8 cellular contexts compared by ENCODE assay signal in the genomic region with DNA sequence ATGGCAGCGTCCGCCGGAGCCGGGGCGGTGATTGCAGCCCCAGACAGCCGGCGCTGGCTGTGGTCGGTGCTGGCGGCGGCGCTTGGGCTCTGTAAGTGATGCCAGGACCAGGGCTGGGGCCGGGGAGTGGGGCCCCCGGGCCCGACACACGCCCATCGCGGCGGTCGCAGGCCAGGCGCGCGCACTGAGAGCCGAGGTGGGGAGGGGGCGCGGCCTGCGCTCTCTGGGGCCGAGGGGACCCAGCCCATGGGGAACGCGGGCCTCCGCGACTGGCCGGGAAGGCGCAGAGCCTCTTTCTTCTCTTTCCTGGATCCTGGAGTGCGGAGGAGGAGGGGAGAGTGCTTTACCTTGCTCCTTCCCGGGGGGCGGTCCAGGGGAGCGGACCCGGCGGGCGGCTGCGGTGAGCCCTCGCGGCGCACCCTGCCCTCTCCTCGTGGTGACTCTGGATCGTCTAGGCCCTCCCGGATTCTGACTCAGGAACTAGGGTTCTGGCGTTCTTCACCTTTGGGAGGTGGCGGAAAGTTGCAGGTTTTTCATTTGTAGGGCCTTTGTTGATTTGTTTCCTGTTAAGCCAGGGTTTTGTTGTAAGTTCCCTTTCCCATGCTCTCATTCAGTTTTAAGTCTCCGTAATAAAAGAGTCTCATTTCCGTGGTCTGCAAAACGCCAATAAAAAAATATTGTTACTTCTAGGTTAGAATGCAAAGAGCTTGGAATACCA. TPM values are rescaled to one million over a fixed set of nuclear protein-coding genes. Genes with fewer than 3 reads are reported as not detected.
A peak's percentile ranks its signal among the peaks of the same experiment; 100 is the strongest.
DNase-seq lines count a peak whose midpoint lies in the region; ATAC-seq and TF ChIP-seq lines count a peak whose summit lies in the region.

No MANE protein-coding gene starts in this region.

- peak; percentile 49 for DNase-seq in COR-L47 (lab: John Stamatoyannopoulos, UW)
- DNase-seq in RWPE1 (ENCODE audit: low spot score) = peak; percentile 63
- peak; percentile 50 to 57 for DNase-seq in T47D (ENCODE audit: low read depth in 1 of 2, low spot score in 1 of 2)
- no peak for DNase-seq in kidney epithelial cell (ENCODE audit: low read depth)
- DNase-seq in stimulated activated CD4-positive, alpha-beta T cell treated with anti-CD3 and anti-CD28 coated beads, Interleukin-1b, Interleukin-23, amount 100 ng/mL, for 48 hours = peak; percentile 32
- no peak for DNase-seq in NCI-H2196 (lab: John Stamatoyannopoulos, UW; ENCODE audit: unreplicated experiment)

- peak overlapping the region; percentile 90 for H3K4me3 ChIP-seq in kidney epithelial cell (ENCODE audit: low read depth, low read length)

- H3K27ac ChIP-seq in RWPE1 = peak overlapping the region; percentile 83

- H3K27me3 ChIP-seq in kidney epithelial cell (ENCODE audit: control insufficient read depth, insufficient read depth, low read length) = no peaks in the 10 kb centered on the region

- no peaks in the 10 kb centered on the region for H3K36me3 ChIP-seq in kidney epithelial cell (ENCODE audit: control insufficient read depth, insufficient read depth, low read length)

- ATAC-seq in GM19452 (IDR thresholded peaks at IDR 0.05; ENCODE audit: unreplicated experiment) = peak; percentile 40
- ATAC-seq in HG03469 (IDR thresholded peaks at IDR 0.05; ENCODE audit: unreplicated experiment) = peak; percentile 14

- CTCF ChIA-PET in RWPE1 (lab: Yijun Ruan, JAX) = no interaction called here

- POLR2A ChIA-PET in RWPE1 (lab: Yijun Ruan, JAX; ENCODE audit: low non-redundant PET) = interaction anchor here (1.0 kb wide), 1 partner anchor 77 kb away, joined by 8 read pairs; no protein-coding TSS in a partner anchor

- in situ Hi-C loops in T47D (cut with HindIII; ENCODE audit: low pct_unique_long_range_greater_than_20kb, low sequenced_read_pairs) = no loop called here

- TF ChIP-seq CTCF in RWPE1 (conservative IDR thresholded peaks at IDR 0.05; ENCODE audit: low read depth) (no peak), kidney epithelial cell (IDR thresholded peaks at IDR 0.05; ENCODE audit: insufficient read depth, low read length, poor library complexity, severe bottlenecking) (no peak)

RNA-seq across cellular contexts. Expression of a gene that starts 0.5 kb away (rescaled TPM):
- 78.0 and 85.5 TPM in 2 replicates for total RNA-seq in kidney epithelial cell

Comparison
In these comparisons a context has a peak if more than half of its experiments do, and no peak if none do; other contexts are left out.
1. DNase-seq: peak in COR-L47 (single experiment), RWPE1 (single experiment), T47D (2 of 2) and stimulated activated CD4-positive, alpha-beta T cell treated with anti-CD3 and anti-CD28 coated beads, Interleukin-1b, Interleukin-23, amount 100 ng/mL, for 48 hours (single experiment); none in kidney epithelial cell (single experiment) and NCI-H2196 (single experiment).